In the genomic region with DNA sequence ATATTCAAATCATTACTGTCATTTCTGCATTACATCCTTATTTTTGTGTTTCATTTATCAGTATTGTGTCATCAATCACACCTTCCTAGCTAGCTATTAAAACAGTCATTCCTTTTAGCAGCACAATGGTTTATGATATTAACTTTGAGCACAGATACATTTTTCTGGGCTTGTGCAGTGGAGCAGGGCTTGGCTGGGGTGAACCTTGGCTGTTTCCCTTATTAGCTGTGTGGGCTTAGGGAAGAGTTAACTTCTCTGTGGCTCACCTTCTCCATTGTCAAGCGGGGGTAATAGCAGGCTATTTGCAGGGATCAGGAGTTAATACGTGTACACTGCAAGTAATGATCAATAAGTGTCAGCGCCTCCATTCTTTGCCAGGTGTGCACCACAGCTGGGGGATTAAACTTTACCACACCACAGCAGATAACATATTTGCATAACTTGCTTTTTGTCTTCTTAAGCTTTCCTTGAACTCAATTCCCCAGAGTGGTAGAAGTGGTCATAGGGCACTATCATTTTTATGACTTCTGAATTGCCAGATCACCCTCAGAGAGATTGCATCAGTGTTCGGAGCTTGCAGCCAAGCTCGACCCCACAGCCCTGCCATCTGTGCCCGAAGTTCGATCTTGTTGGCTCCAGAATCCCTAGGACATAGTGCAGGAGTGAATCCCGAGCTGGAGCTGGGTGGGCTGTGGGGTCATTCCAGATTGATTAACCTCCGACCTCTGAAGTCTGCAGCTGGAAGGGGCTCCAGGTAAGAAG, we compare ENCODE assay signal across 1 cellular context.
TF ChIP-seq lines count a peak whose summit lies in the region.

No MANE protein-coding gene starts in this region.

TF ChIP-seq in SK-N-SH treated with all-trans-retinoic acid at 6 μM for 48 hours, 23 proteins besides CTCF, POLR2A, EP300 and RAD21 (continued from another document):
- TF ChIP-seq, protein P1, sequence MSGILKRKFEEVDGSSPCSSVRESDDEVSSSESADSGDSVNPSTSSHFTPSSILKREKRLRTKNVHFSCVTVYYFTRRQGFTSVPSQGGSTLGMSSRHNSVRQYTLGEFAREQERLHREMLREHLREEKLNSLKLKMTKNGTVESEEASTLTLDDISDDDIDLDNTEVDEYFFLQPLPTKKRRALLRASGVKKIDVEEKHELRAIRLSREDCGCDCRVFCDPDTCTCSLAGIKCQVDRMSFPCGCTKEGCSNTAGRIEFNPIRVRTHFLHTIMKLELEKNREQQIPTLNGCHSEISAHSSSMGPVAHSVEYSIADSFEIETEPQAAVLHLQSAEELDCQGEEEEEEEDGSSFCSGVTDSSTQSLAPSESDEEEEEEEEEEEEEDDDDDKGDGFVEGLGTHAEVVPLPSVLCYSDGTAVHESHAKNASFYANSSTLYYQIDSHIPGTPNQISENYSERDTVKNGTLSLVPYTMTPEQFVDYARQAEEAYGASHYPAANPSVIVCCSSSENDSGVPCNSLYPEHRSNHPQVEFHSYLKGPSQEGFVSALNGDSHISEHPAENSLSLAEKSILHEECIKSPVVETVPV (CRISPR knock-in tag; IDR thresholded peaks at IDR 0.05): no peak
- no peak for TF ChIP-seq BACH2 (CRISPR knock-in tag; IDR thresholded peaks at IDR 0.05; ENCODE audit: borderline replicate concordance)
- no peak for TF ChIP-seq ZFP3 (CRISPR knock-in tag; IDR thresholded peaks at IDR 0.05)
- no peak for TF ChIP-seq OSR1 (CRISPR knock-in tag; IDR thresholded peaks at IDR 0.05)
- TF ChIP-seq ARNTL (CRISPR knock-in tag; IDR thresholded peaks at IDR 0.05; ENCODE audit: borderline replicate concordance, low read depth): no peak
- TF ChIP-seq ZC3H10 (CRISPR knock-in tag; IDR thresholded peaks at IDR 0.05): no peak
- no peak for TF ChIP-seq SNAI2 (CRISPR knock-in tag; IDR thresholded peaks at IDR 0.05)
